In genomic region chr15:75042730-75043508, GRCh38 we compare ENCODE assay signal across 8 cellular contexts. TPM values are rescaled to one million over a fixed set of nuclear protein-coding genes. Genes with fewer than 3 reads are reported as not detected.
A peak's percentile ranks its signal among the peaks of the same experiment; 100 is the strongest.
DNase-seq lines count a peak whose midpoint lies in the region; ATAC-seq, FAIRE-seq and TF ChIP-seq lines count a peak whose summit lies in the region.

No MANE protein-coding gene starts in this region.

- no peaks in the 10 kb centered on the region for H3K36me3 ChIP-seq in prostate gland

- TF ChIP-seq POLR2A in A549 (IDR thresholded peaks at IDR 0.05; ENCODE audit: low read length) (no peak), prostate gland (IDR thresholded peaks at IDR 0.05) (peak; percentile 15)

- H3K27ac ChIP-seq in A549 (peak overlapping the region; percentile 34 to 69), prostate gland (peak overlapping the region; percentile 52 to 62)

- H3K27me3 ChIP-seq in prostate gland (replicated peaks; ENCODE audit: insufficient read depth), result no peaks in the 10 kb centered on the region

- CTCF ChIA-PET in A549 (lab: Yijun Ruan, JAX), result interaction anchor here (0.7 to 3.9 kb wide), 20 partner anchors 9 to 265 kb away, joined by 3 to 25 read pairs (median 4); no protein-coding TSS in a partner anchor

- peak overlapping the region; percentile 30 for H3K4me2 ChIP-seq in A549

- DNase-seq in A549 (ENCODE audit: low read depth in 1 of 2, low spot score in 1 of 2), result peak; percentile 57 to 76
- DNase-seq in RCC 7860 (ENCODE audit: low spot score), result peak; percentile 97
- peak; percentile 69 for DNase-seq in activated gamma-delta T cell treated with Interleukin-2 at 50 U/mL for 16 hours
- peak; percentile 96 for DNase-seq in Right ventricle myocardium inferior (ENCODE audit: missing footprints)
- no peak for DNase-seq in prostate gland (ENCODE audit: low spot score)
- DNase-seq in NCI-H1930 (lab: John Stamatoyannopoulos, UW), result no peak

- H3K4me1 ChIP-seq in A549 (peaks cover 33% of the 10 kb centered on the region), prostate gland (replicated peaks) (peaks cover 11% of the 10 kb centered on the region)

- TF ChIP-seq RAD21 in A549 (conservative IDR thresholded peaks at IDR 0.05 in 1 of 2, IDR thresholded peaks at IDR 0.05 in 1 of 2), result peak; percentile 80 to 83

- TF ChIP-seq EP300 in A549 (IDR thresholded peaks at IDR 0.05), result no peak

- POLR2A ChIA-PET in A549 (lab: Yijun Ruan, JAX), result interaction anchor here (0.7 to 1.1 kb wide), 4 partner anchors 14 to 161 kb away, joined by 3 to 7 read pairs (median 6); partner anchors contain the start of gene C15orf39

- peak; percentile 58 for TF ChIP-seq CTCF in A549 (IDR thresholded peaks at IDR 0.05)
- peak in 2 of 4 experiments; percentile 27 to 66 for TF ChIP-seq CTCF in prostate gland (IDR thresholded peaks at IDR 0.05)

- H3K4me3 ChIP-seq in A549, result no peak overlapping the region
- H3K4me3 ChIP-seq in prostate gland, result no peak overlapping the region

- H3K9me3 ChIP-seq in A549 (no peaks in the 10 kb centered on the region), prostate gland (no peaks in the 10 kb centered on the region)

- ATAC-seq in A549, result peak; percentile 82 to 87
- peak; percentile 71 for ATAC-seq in GM18520 (IDR thresholded peaks at IDR 0.05; ENCODE audit: unreplicated experiment)
- peak; percentile 65 for ATAC-seq in HG02981 (IDR thresholded peaks at IDR 0.05; ENCODE audit: unreplicated experiment)
- peak; percentile 63 for ATAC-seq in Right ventricle myocardium inferior

- 59% methylated on average over 12 of the region's 12 CpGs for WGBS in A549 (ENCODE audit: missing lambda C conversion rate)
- 71% methylated on average over 12 of the region's 12 CpGs for WGBS in prostate gland

- FAIRE-seq in A549 (lab: Jason Lieb, UNC), result no peak
- FAIRE-seq in RCC 7860 (lab: Jason Lieb, UNC), result peak; percentile 62

- intact Hi-C loops in Right ventricle myocardium inferior (cut with DNase I) (loop anchor here (1.0 kb wide), 2 partner anchors 47 to 161 kb away; no protein-coding TSS in a partner anchor), prostate gland (cut with DNase I) (no loop called here)

TF ChIP-seq in A549, 52 proteins besides CTCF, POLR2A, EP300 and RAD21:
- no peak for TF ChIP-seq JUNB (IDR thresholded peaks at IDR 0.05)
- TF ChIP-seq MYC (IDR thresholded peaks at IDR 0.05; ENCODE audit: borderline replicate concordance, low read length), result 0 out of 2 replicates have a peak, but pooled peaks have one; percentile 41
- no peak for TF ChIP-seq CEBPB (IDR thresholded peaks at IDR 0.05)
- no peak for TF ChIP-seq BHLHE40 (IDR thresholded peaks at IDR 0.05; ENCODE audit: low read depth, low read length)
- TF ChIP-seq SMC3 (IDR thresholded peaks at IDR 0.05), result peak; percentile 80
- TF ChIP-seq RFX5 (IDR thresholded peaks at IDR 0.05), result peak; percentile 76; the same call in 1 of the 2 replicates
- TF ChIP-seq ZC3H11A (IDR thresholded peaks at IDR 0.05), result no peak
- 0 out of 2 replicates have a peak, but pooled peaks have one; percentile 29 for TF ChIP-seq FOXS1 (CRISPR knock-in tag; IDR thresholded peaks at IDR 0.05)
- TF ChIP-seq, protein P1, sequence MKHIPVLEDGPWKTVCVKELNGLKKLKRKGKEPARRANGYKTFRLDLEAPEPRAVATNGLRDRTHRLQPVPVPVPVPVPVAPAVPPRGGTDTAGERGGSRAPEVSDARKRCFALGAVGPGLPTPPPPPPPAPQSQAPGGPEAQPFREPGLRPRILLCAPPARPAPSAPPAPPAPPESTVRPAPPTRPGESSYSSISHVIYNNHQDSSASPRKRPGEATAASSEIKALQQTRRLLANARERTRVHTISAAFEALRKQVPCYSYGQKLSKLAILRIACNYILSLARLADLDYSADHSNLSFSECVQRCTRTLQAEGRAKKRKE (CRISPR knock-in tag; IDR thresholded peaks at IDR 0.05; ENCODE audit: low read depth), result no peak
- TF ChIP-seq FOSL2 (IDR thresholded peaks at IDR 0.05), result no peak
- TF ChIP-seq FOSL2 (CRISPR knock-in tag; IDR thresholded peaks at IDR 0.05), result peak; percentile 71
- TF ChIP-seq CHD2 (IDR thresholded peaks at IDR 0.05; ENCODE audit: low read length, partially characterized antibody), result no peak
- no peak for TF ChIP-seq HOXB13 (CRISPR knock-in tag; IDR thresholded peaks at IDR 0.05; ENCODE audit: low read depth)
- TF ChIP-seq ZSCAN20 (CRISPR knock-in tag; IDR thresholded peaks at IDR 0.05), result no peak
- TF ChIP-seq NPAS2 (CRISPR knock-in tag; IDR thresholded peaks at IDR 0.05; ENCODE audit: borderline replicate concordance), result no peak
- TF ChIP-seq GATA3 (IDR thresholded peaks at IDR 0.05; ENCODE audit: borderline replicate concordance), result no peak
- TF ChIP-seq EHMT2 (IDR thresholded peaks at IDR 0.05; ENCODE audit: low read depth), result no peak
- TF ChIP-seq KDM5A (IDR thresholded peaks at IDR 0.05), result no peak
- no peak for TF ChIP-seq POLR2AphosphoS2 (conservative IDR thresholded peaks at IDR 0.05; ENCODE audit: low read length)
- no peak for TF ChIP-seq RCOR1 (IDR thresholded peaks at IDR 0.05; ENCODE audit: low read depth, low read length)
- TF ChIP-seq, protein P2, sequence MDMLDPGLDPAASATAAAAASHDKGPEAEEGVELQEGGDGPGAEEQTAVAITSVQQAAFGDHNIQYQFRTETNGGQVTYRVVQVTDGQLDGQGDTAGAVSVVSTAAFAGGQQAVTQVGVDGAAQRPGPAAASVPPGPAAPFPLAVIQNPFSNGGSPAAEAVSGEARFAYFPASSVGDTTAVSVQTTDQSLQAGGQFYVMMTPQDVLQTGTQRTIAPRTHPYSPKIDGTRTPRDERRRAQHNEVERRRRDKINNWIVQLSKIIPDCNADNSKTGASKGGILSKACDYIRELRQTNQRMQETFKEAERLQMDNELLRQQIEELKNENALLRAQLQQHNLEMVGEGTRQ (IDR thresholded peaks at IDR 0.05), result no peak
- TF ChIP-seq NR3C1 (IDR thresholded peaks at IDR 0.05), result no peak
- no peak for TF ChIP-seq HDAC2 (IDR thresholded peaks at IDR 0.05)
- TF ChIP-seq HMGXB4 (CRISPR knock-in tag; IDR thresholded peaks at IDR 0.05; ENCODE audit: borderline replicate concordance), result no peak

RNA-seq across cellular contexts. Expression of gene PPCDC, which starts 19.5 kb away (rescaled TPM):
- polyA plus RNA-seq in A549 (2011; rRNA removed) (14.5 and 18.2 TPM in 2 replicates), A549 (2017; fragmentation: RNase III; extraction: RNeasy Plus Mini Kit Qiagen cat#74134 plus additional on column Dnase treatment) (18.5 to 19.9 TPM (median 19.9 TPM) in 3 replicates)
- 43.2 and 51.2 TPM in 2 replicates for polyA plus RNA-seq in A549 (2012; cell fraction: cytosol; rRNA removed)
- polyA plus RNA-seq in A549 (2012; cell fraction: nucleus; rRNA removed), result 63.8 and 66.7 TPM in 2 replicates
- 19.5 and 21.4 TPM in 2 replicates for polyA minus RNA-seq in A549 (2011; rRNA and poly(A)+ RNA removed)
- total RNA-seq in Right ventricle myocardium inferior (5.2 TPM), prostate gland (10 to 100 TPM; 19.4 to 22.0 TPM)

RNA-seq across cellular contexts. Expression of gene SCAMP5, which starts 47.6 kb away (rescaled TPM):
- polyA plus RNA-seq in A549 (2011; rRNA removed) (10.5 and 11.8 TPM in 2 replicates), A549 (2017; fragmentation: RNase III; extraction: RNeasy Plus Mini Kit Qiagen cat#74134 plus additional on column Dnase treatment) (13.7 to 16.2 TPM (median 15.0 TPM) in 3 replicates)
- polyA plus RNA-seq in A549 (2012; cell fraction: cytosol; rRNA removed), result 11.2 and 15.3 TPM in 2 replicates
- 18.2 and 23.6 TPM in 2 replicates for polyA plus RNA-seq in A549 (2012; cell fraction: nucleus; rRNA removed)
- polyA minus RNA-seq in A549 (2011; rRNA and poly(A)+ RNA removed), result 14.0 and 17.4 TPM in 2 replicates
- total RNA-seq in Right ventricle myocardium inferior (1.9 TPM), prostate gland (10 to 100 TPM in 1 of 2 donors, 1 to 10 TPM in 1; 6.1 to 24.4 TPM)

Comparison
In these comparisons a context has a peak if more than half of its experiments do, and no peak if none do; other contexts are left out.
1. DNase-seq: peak in A549 (2 of 2), RCC 7860 (single experiment), activated gamma-delta T cell treated with Interleukin-2 at 50 U/mL for 16 hours (single experiment) and Right ventricle myocardium inferior (single experiment); none in prostate gland (single experiment) and NCI-H1930 (0 of 2).
2. Peak in every context shown above with its lines, with median percentiles within 50 percentile points of each other: ATAC-seq.